Comparison of ENCODE assay signal across 24 cellular contexts in genomic region chr12:89846473-89846872, GRCh38.
"Had no signal": no experiment of that assay in that cellular context is flagged by ENCODE, and none has a peak within 500 bp of the region (broad histone marks: within the 10 kb centered on the region; RNA-seq: fewer than 3 reads in every experiment).

No MANE protein-coding gene starts in this region.

- H2AFZ ChIP-seq: parathyroid adenoma had no signal

- H3K9me3 ChIP-seq: esophagus muscularis mucosa, gastroesophageal sphincter, heart left ventricle, left ventricle myocardium inferior, neutrophil, sigmoid colon, stomach, testis had no signal

- H3K27ac Mint-ChIP-seq: activated naive CD8-positive, alpha-beta T cell; memory B cell; naive thymus-derived CD8-positive, alpha-beta T cell; stimulated activated effector memory CD8-positive, alpha-beta T cell treated with anti-CD3 and anti-CD28 coated beads, Interleukin-12 subunit alpha, Interleukin-12 subunit beta, amount 100 ng/mL, for 72 hours; type B pancreatic cell had no signal

- H3K27me3 Mint-ChIP-seq: activated naive CD8-positive, alpha-beta T cell; memory B cell; naive thymus-derived CD8-positive, alpha-beta T cell had no signal

- H3K4me3 Mint-ChIP-seq: activated naive CD8-positive, alpha-beta T cell; memory B cell; naive thymus-derived CD8-positive, alpha-beta T cell; stimulated activated effector memory CD8-positive, alpha-beta T cell treated with anti-CD3 and anti-CD28 coated beads, Interleukin-12 subunit alpha, Interleukin-12 subunit beta, amount 100 ng/mL, for 72 hours; type B pancreatic cell had no signal

- H3K79me2 ChIP-seq: parathyroid adenoma had no signal

- H3K4me1 ChIP-seq: esophagus muscularis mucosa, gastroesophageal sphincter, parathyroid adenoma, sigmoid colon, stomach, testis had no signal

- H3K4me3 ChIP-seq: esophagus muscularis mucosa, gastroesophageal sphincter, heart left ventricle, left ventricle myocardium inferior, sigmoid colon, stomach, testis had no signal

- H3K36me3 ChIP-seq: esophagus muscularis mucosa, gastroesophageal sphincter, heart left ventricle, left ventricle myocardium inferior, neutrophil, sigmoid colon, stomach, WERI-Rb-1 had no signal

- H3K36me3 Mint-ChIP-seq: naive thymus-derived CD8-positive, alpha-beta T cell; stimulated activated effector memory CD8-positive, alpha-beta T cell treated with anti-CD3 and anti-CD28 coated beads, Interleukin-12 subunit alpha, Interleukin-12 subunit beta, amount 100 ng/mL, for 72 hours; type B pancreatic cell had no signal

- DNase-seq: activated CD4-positive, alpha-beta T cell treated with anti-CD3 and anti-CD28 coated beads for 1 hour; activated CD8-positive, alpha-beta memory T cell treated with anti-CD3 and anti-CD28 coated beads for 24 hours; activated gamma-delta T cell; cerebellar nuclear complex; cortex of kidney; effector CD8-positive, alpha-beta T cell; heart left ventricle; kidney; left ventricle myocardium inferior; naive thymus-derived CD8-positive, alpha-beta T cell; sigmoid colon; stimulated activated CD4-positive, alpha-beta T cell treated with anti-CD3 and anti-CD28 coated beads, Interleukin-4, amount 100 ng/mL, for 24 hours; stomach; T1000; testis; WERI-Rb-1 had no signal

- ATAC-seq: gastroesophageal sphincter; heart left ventricle; naive thymus-derived CD8-positive, alpha-beta T cell; stimulated activated effector memory CD8-positive, alpha-beta T cell treated with anti-CD3 and anti-CD28 coated beads, Interleukin-12 subunit alpha, Interleukin-12 subunit beta, amount 100 ng/mL, for 72 hours had no signal

- H3K27me3 ChIP-seq: esophagus muscularis mucosa, gastroesophageal sphincter, neutrophil, sigmoid colon, stomach, testis had no signal

- H3K9me3 Mint-ChIP-seq: naive thymus-derived CD8-positive, alpha-beta T cell; stimulated activated effector memory CD8-positive, alpha-beta T cell treated with anti-CD3 and anti-CD28 coated beads, Interleukin-12 subunit alpha, Interleukin-12 subunit beta, amount 100 ng/mL, for 72 hours; type B pancreatic cell had no signal

- H3K9ac ChIP-seq: parathyroid adenoma had no signal

- H3K27ac ChIP-seq: esophagus muscularis mucosa, gastroesophageal sphincter, left ventricle myocardium inferior, neutrophil, parathyroid adenoma, sigmoid colon, stomach, testis, WERI-Rb-1 had no signal

- H3K4me1 Mint-ChIP-seq: naive thymus-derived CD8-positive, alpha-beta T cell; stimulated activated effector memory CD8-positive, alpha-beta T cell treated with anti-CD3 and anti-CD28 coated beads, Interleukin-12 subunit alpha, Interleukin-12 subunit beta, amount 100 ng/mL, for 72 hours had no signal
